In genomic region chr16:22055881-22056280, GRCh38 we compare ENCODE assay signal across 24 cellular contexts. TPM values are rescaled to one million over a fixed set of nuclear protein-coding genes. Genes with fewer than 3 reads are reported as not detected.
DNase-seq lines count a peak whose midpoint lies in the region; ATAC-seq, FAIRE-seq and TF ChIP-seq lines count a peak whose summit lies in the region.
"Had no signal": no experiment of that assay in that cellular context is flagged by ENCODE, and none has a peak within 500 bp of the region (broad histone marks: within the 10 kb centered on the region; RNA-seq: fewer than 3 reads in every experiment).

No MANE protein-coding gene starts in this region.

- H3K79me2 ChIP-seq in HepG2 (ENCODE audit: insufficient read depth, low read length): no peaks in the 10 kb centered on the region
- H3K79me2 ChIP-seq in K562 (ENCODE audit: control insufficient read depth, insufficient read depth, low read length): no peaks in the 10 kb centered on the region

- no peak overlapping the region for H3K9ac ChIP-seq in HepG2 (ENCODE audit: insufficient read depth, low read depth, low read length)
- H3K9ac ChIP-seq in K562 (ENCODE audit: insufficient read depth in 1 of 2, low read depth in 2 of 2, low read length in 2 of 2): no peak overlapping the region

- H3K9me3 ChIP-seq in HepG2 (ENCODE audit: low read length) (no peaks in the 10 kb centered on the region), right lobe of liver (no peaks in the 10 kb centered on the region), K562 (replicated peaks; ENCODE audit: control insufficient read depth, insufficient read depth, low read depth, low read length) (no peaks in the 10 kb centered on the region), iPS DF 6.9 (ENCODE audit: control insufficient read depth, insufficient read depth, low read length) (no peaks in the 10 kb centered on the region)
- H3K9me3 ChIP-seq: suprapubic skin had no signal

- H3K36me3 Mint-ChIP-seq in type B pancreatic cell (peaks cover 3% of the 10 kb centered on the region), immature natural killer cell (peaks cover 0 to 3% (median 0%) of the 10 kb centered on the region in 3 donors)

- no peak for TF ChIP-seq EP300 in HepG2 (IDR thresholded peaks at IDR 0.05; ENCODE audit: low read depth in 2 of 2, low read length in 2 of 2)
- no peak for TF ChIP-seq EP300 in HepG2 (CRISPR knock-in tag; IDR thresholded peaks at IDR 0.05; ENCODE audit: borderline replicate concordance)
- no peak for TF ChIP-seq EP300 in K562 (IDR thresholded peaks at IDR 0.05; ENCODE audit: low read length)

- H3K4me1 Mint-ChIP-seq in type B pancreatic cell (ENCODE audit: unreplicated experiment): no peaks in the 10 kb centered on the region
- H3K4me1 Mint-ChIP-seq in immature natural killer cell: peaks cover 16 to 34% of the 10 kb centered on the region in 2 donors
- H3K4me1 Mint-ChIP-seq: mesothelial cell of epicardium had no signal

- DNase-seq in HepG2 (ENCODE audit: low spot score): peak; percentile 13
- no peak for DNase-seq in right lobe of liver
- peak; percentile 32 to 47 (median 38) for DNase-seq in K562 (ENCODE audit: extremely low read depth in 1 of 4, low spot score in 3 of 4)
- DNase-seq in iPS DF 6.9 (ENCODE audit: low read depth, low spot score): peak; percentile 22
- no peak for DNase-seq in type B pancreatic cell (ENCODE audit: extremely low spot score, unreplicated experiment)
- DNase-seq in immature natural killer cell: no peak
- DNase-seq: activated CD4-positive, alpha-beta T cell treated with anti-CD3 and anti-CD28 coated beads for 48 hours; activated T-cell treated with anti-CD3 and anti-CD28 coated beads, Interleukin-2, amount 50 U/mL, for 48 hours; CD8-positive, alpha-beta memory T cell; central memory CD4-positive, alpha-beta T cell; effector memory CD8-positive, alpha-beta T cell; NCI-H1417 treated with DMSO at 0.1 percent for 48 hours; NCI-H345; nucleus accumbens; stimulated activated CD4-positive, alpha-beta T cell treated with anti-CD3 and anti-CD28 coated beads, Interleukin-2, amount 100 ng/mL, for 24 hours; T1000 had no signal

- TF ChIP-seq POLR2A in HepG2 (IDR thresholded peaks at IDR 0.05; ENCODE audit: insufficient read depth in 1 of 2, low read depth in 2 of 2, low read length in 2 of 2) (no peak), right lobe of liver (IDR thresholded peaks at IDR 0.05) (no peak), K562 (conservative IDR thresholded peaks at IDR 0.05) (no peak)

- H3K4me3 Mint-ChIP-seq in type B pancreatic cell: no peak overlapping the region
- no peak overlapping the region for H3K4me3 Mint-ChIP-seq in immature natural killer cell
- H3K4me3 Mint-ChIP-seq: CD8-positive, alpha-beta memory T cell; effector memory CD8-positive, alpha-beta T cell; mesothelial cell of epicardium had no signal

- H3K4me3 ChIP-seq in HepG2 (replicated peaks in 1 of 3; ENCODE audit: insufficient read depth in 1 of 3, low read depth in 2 of 3, low read length in 3 of 3) (no peak overlapping the region), right lobe of liver (no peak overlapping the region), K562 (no peak overlapping the region), iPS DF 6.9 (ENCODE audit: low read length) (no peak overlapping the region)
- H3K4me3 ChIP-seq: suprapubic skin had no signal

- BruUV-seq in HepG2 (replicated peaks; lab: Mats Ljungman, UMichigan): no TSS peak
- no TSS peak for BruUV-seq in K562 (replicated peaks; lab: Mats Ljungman, UMichigan)

- POLR2A ChIA-PET in HepG2 (lab: Yijun Ruan, JAX) (interaction anchor here (0.6 to 1.3 kb wide), 2 partner anchors 41 to 133 kb away, joined by 3 read pairs; no protein-coding TSS in a partner anchor), K562 (lab: Yijun Ruan, JAX) (interaction anchor here (0.6 to 1.0 kb wide), 3 partner anchors 10 to 42 kb away, joined by 3 to 4 read pairs (median 3); no protein-coding TSS in a partner anchor)

- H4K20me1 ChIP-seq in HepG2 (ENCODE audit: insufficient read depth, low read length): no peaks in the 10 kb centered on the region
- H4K20me1 ChIP-seq in K562 (replicated peaks; ENCODE audit: control insufficient read depth, insufficient read depth, low read length): no peaks in the 10 kb centered on the region

- no peaks in the 10 kb centered on the region for H3K9me1 ChIP-seq in K562 (ENCODE audit: control insufficient read depth, insufficient read depth, low read length)

- no peaks in the 10 kb centered on the region for H3K9me3 Mint-ChIP-seq in type B pancreatic cell
- no peaks in the 10 kb centered on the region for H3K9me3 Mint-ChIP-seq in immature natural killer cell
- H3K9me3 Mint-ChIP-seq: CD8-positive, alpha-beta memory T cell; effector memory CD8-positive, alpha-beta T cell had no signal

- intact Hi-C loops in HepG2 (cut with micrococcal nuclease; ENCODE audit: unreplicated experiment): no loop called here
- intact Hi-C loops in right lobe of liver (cut with DNase I): no loop called here
- intact Hi-C loops in K562 (cut with micrococcal nuclease): loop anchor here (2.0 kb wide), 1 partner anchor 21 kb away; no protein-coding TSS in a partner anchor

- WGBS in HepG2 (ENCODE audit: low lambda C conversion rate): 88% methylated on average over 5 of the region's 5 CpGs
- 85% methylated on average over 3 of the region's 5 CpGs for WGBS in right lobe of liver (ENCODE audit: insufficient coverage, low coverage, low lambda C conversion rate, missing lambda C conversion rate)
- whole genome bisulfite sequencing in K562 (ENCODE audit: insufficient coverage, low coverage, missing lambda C conversion rate): 41% methylated on average over 5 of the region's 5 CpGs
- no CpG with 5 or more reads among the region's 5 CpGs for WGBS in iPS DF 6.9 (ENCODE audit: insufficient coverage, insufficient read length)

- H3K27ac Mint-ChIP-seq in type B pancreatic cell (no peak overlapping the region), immature natural killer cell (peak overlapping the region in 1 of 6 donors; percentile 31)
- H3K27ac Mint-ChIP-seq: CD8-positive, alpha-beta memory T cell; mesothelial cell of epicardium had no signal

- H3K4me1 ChIP-seq in HepG2 (ENCODE audit: insufficient read depth, low read length) (no peaks in the 10 kb centered on the region), right lobe of liver (no peaks in the 10 kb centered on the region), K562 (replicated peaks in 1 of 2; ENCODE audit: control insufficient read depth in 2 of 2, insufficient read depth in 2 of 2, low read length in 2 of 2) (peaks cover 0 to 5% of the 10 kb centered on the region in 2 experiments; a peak in 3 of 5 replicates), iPS DF 6.9 (ENCODE audit: control insufficient read depth, insufficient read depth, low read length) (no peaks in the 10 kb centered on the region)
- H3K4me1 ChIP-seq: suprapubic skin had no signal

- TF ChIP-seq CTCF in HepG2 (CRISPR knock-in tag; IDR thresholded peaks at IDR 0.05) (peak; percentile 46), right lobe of liver (IDR thresholded peaks at IDR 0.05) (no peak), K562 (IDR thresholded peaks at IDR 0.05 in 2 of 3, conservative IDR thresholded peaks at IDR 0.05 in 1 of 3; ENCODE audit: insufficient read depth in 2 of 3, low read depth in 1 of 3, low read length in 3 of 3) (peak; percentile 48 to 54 (median 51)), type B pancreatic cell (conservative IDR thresholded peaks at IDR 0.05) (peak; percentile 51)

- H3K27me3 ChIP-seq in HepG2 (ENCODE audit: control insufficient read depth in 1 of 2, insufficient read depth in 2 of 2, low read length in 2 of 2) (no peaks in the 10 kb centered on the region), right lobe of liver (no peaks in the 10 kb centered on the region), K562 (ENCODE audit: control insufficient read depth in 2 of 2, insufficient read depth in 2 of 2, low read length in 2 of 2) (no peaks in the 10 kb centered on the region), iPS DF 6.9 (ENCODE audit: control insufficient read depth, insufficient read depth, low read length) (no peaks in the 10 kb centered on the region)
- H3K27me3 ChIP-seq: suprapubic skin had no signal

- FAIRE-seq in HepG2 (lab: Jason Lieb, UNC) (no peak), K562 (lab: Jason Lieb, UNC) (peak; percentile 6)

- no peak overlapping the region for H3K27ac ChIP-seq in HepG2 (ENCODE audit: extremely low read length, insufficient read depth, low read length)
- no peak overlapping the region for H3K27ac ChIP-seq in right lobe of liver
- no peak overlapping the region for H3K27ac ChIP-seq in K562 (ENCODE audit: extremely low read depth, low read depth, low read length)
- no peak overlapping the region for H3K27ac ChIP-seq in iPS DF 6.9 (ENCODE audit: low read length)
- H3K27ac ChIP-seq: suprapubic skin had no signal

- CTCF ChIA-PET in HepG2 (lab: Yijun Ruan, JAX; ENCODE audit: low intra/inter-chr PET ratio, low total read pairs): no interaction called here
- CTCF ChIA-PET in K562 (lab: Yijun Ruan, JAX; ENCODE audit: low intra/inter-chr PET ratio): no interaction called here

- no peak overlapping the region for H3K4me2 ChIP-seq in HepG2 (ENCODE audit: low read depth, low read length)
- H3K4me2 ChIP-seq in K562 (ENCODE audit: insufficient read depth, low read length): no peak overlapping the region

- H3K36me3 ChIP-seq in HepG2 (replicated peaks in 1 of 2; ENCODE audit: control insufficient read depth in 1 of 2, insufficient read depth in 2 of 2, low read length in 2 of 2) (peaks cover 0 to 3% of the 10 kb centered on the region in 2 experiments; a peak in 1 of 5 replicates), right lobe of liver (no peaks in the 10 kb centered on the region), K562 (ENCODE audit: control insufficient read depth, insufficient read depth, low read length) (no peaks in the 10 kb centered on the region; the same call in 2 of the 3 replicates), iPS DF 6.9 (ENCODE audit: control insufficient read depth, insufficient read depth, low read length) (no peaks in the 10 kb centered on the region)
- H3K36me3 ChIP-seq: suprapubic skin had no signal

- ATAC-seq in HepG2 (peak; percentile 85), right lobe of liver (no peak), K562 (peak; percentile 90), HG02973 (IDR thresholded peaks at IDR 0.05; ENCODE audit: unreplicated experiment) (no peak), HG02938 (IDR thresholded peaks at IDR 0.05; ENCODE audit: unreplicated experiment) (no peak)
- ATAC-seq: effector memory CD8-positive, alpha-beta T cell; sciatic nerve had no signal

- H2AFZ ChIP-seq in HepG2 (ENCODE audit: low read length): no peak overlapping the region
- H2AFZ ChIP-seq in K562 (ENCODE audit: low read depth, low read length): no peak overlapping the region

- H3K27me3 Mint-ChIP-seq in type B pancreatic cell (no peaks in the 10 kb centered on the region), immature natural killer cell (ENCODE audit: low read depth in 3 of 3) (no peaks in the 10 kb centered on the region)
- H3K27me3 Mint-ChIP-seq: CD8-positive, alpha-beta memory T cell; effector memory CD8-positive, alpha-beta T cell had no signal

- no peak for TF ChIP-seq RAD21 in HepG2 (CRISPR knock-in tag; IDR thresholded peaks at IDR 0.05)
- TF ChIP-seq RAD21 in K562 (CRISPR knock-in tag; conservative IDR thresholded peaks at IDR 0.05 in 1 of 2, IDR thresholded peaks at IDR 0.05 in 1 of 2): peak in 1 of 2 experiments; percentile 24; a peak in 1 of 4 replicates

- in situ Hi-C loops in HepG2 (cut with HindIII; ENCODE audit: extremely low pct_ligation_motif_present, low pct_unique_long_range_greater_than_20kb): no loop called here
- in situ Hi-C loops in K562 (cut with MboI): no loop called here

RNA-seq across cellular contexts. Expression of gene VWA3A, which starts 36.5 kb away (rescaled TPM):
- total RNA-seq in HepG2 (2016; rRNA removed; fragmentation: Illumina TruSeq; extraction: Trizol) (0.07 TPM in 1 of 2 replicates, not detected in the other), right lobe of liver (under 1 TPM in 1 of 6 experiments, not detected in 5; 0.15 TPM), K562 (2014; rRNA removed) (not detected in 2 replicates), K562 (2014; rRNA removed; fragmentation: Illumina TruSeq; extraction: Trizol) (not detected in 2 replicates), K562 (2015; rRNA removed; fragmentation: Illumina TruSeq; extraction: Trizol) (not detected in 2 replicates), K562 (2021) (not detected in 2 replicates), type B pancreatic cell (ENCODE audit: low replicate concordance) (0.55 and 4.7 TPM in 2 replicates)
- not detected in 2 replicates for total RNA-seq in HepG2 (2016; cell fraction: cytosol; rRNA removed; fragmentation: Illumina TruSeq; extraction: Trizol; ENCODE audit: low read depth)
- not detected in 2 replicates for total RNA-seq in HepG2 (2016; cell fraction: insoluble cytoplasmic fraction; rRNA removed; fragmentation: Illumina TruSeq; extraction: Trizol)
- total RNA-seq in HepG2 (2016; cell fraction: membrane; rRNA removed; fragmentation: Illumina TruSeq; extraction: Trizol): 0.21 TPM in 1 of 2 replicates, not detected in the other
- total RNA-seq in HepG2 (2016; cell fraction: nucleus; rRNA removed; fragmentation: Illumina TruSeq; extraction: Trizol): not detected in 2 replicates
- polyA plus RNA-seq in HepG2 (2011; rRNA removed) (0.03 and 0.10 TPM in 2 replicates), K562 (2011; rRNA removed) (not detected in 2 replicates), K562 (2014; fragmentation: Illumina TruSeq; extraction: Trizol) (not detected in 2 replicates), K562 (2014; fragmentation: Nextera tagmentation; extraction: Ambion mirVana) (not detected), K562 (2014; rRNA removed) (not detected in 2 replicates), immature natural killer cell (not detected)
- 0.04 TPM in 1 of 2 replicates, not detected in the other for polyA plus RNA-seq in HepG2 (2011; cell fraction: cytosol; rRNA removed)
- polyA plus RNA-seq in HepG2 (2011; cell fraction: nucleus; rRNA removed): 0.40 and 0.56 TPM in 2 replicates
- polyA plus RNA-seq in HepG2 (2012): 0.07 and 0.60 TPM in 2 replicates
- not detected in 2 replicates for polyA plus RNA-seq in HepG2 (2016; cell fraction: cytosol; fragmentation: Illumina TruSeq; extraction: Trizol; ENCODE audit: low read depth)
- polyA plus RNA-seq in HepG2 (2016; cell fraction: insoluble cytoplasmic fraction; fragmentation: Illumina TruSeq; extraction: Trizol; ENCODE audit: low read depth): not detected in 2 replicates
- not detected in 2 replicates for polyA plus RNA-seq in HepG2 (2016; cell fraction: membrane; fragmentation: Illumina TruSeq; extraction: Trizol; ENCODE audit: low read depth)
- polyA plus RNA-seq in HepG2 (2016; cell fraction: nucleus; fragmentation: Illumina TruSeq; extraction: Trizol; ENCODE audit: insufficient read depth, low read depth): not detected in 2 replicates
- not detected in 2 replicates for polyA minus RNA-seq in HepG2 (2011; rRNA and poly(A)+ RNA removed; ENCODE audit: low replicate concordance)
- polyA minus RNA-seq in HepG2 (2011; cell fraction: cytosol; rRNA and poly(A)+ RNA removed): not detected in 2 replicates
- polyA minus RNA-seq in HepG2 (2011; cell fraction: nucleus; rRNA and poly(A)+ RNA removed): 0.13 TPM in 1 of 2 replicates, not detected in the other
- not detected in 2 replicates for total RNA-seq in K562 (2011; cell fraction: chromatin; rRNA removed; ENCODE audit: low replicate concordance)
- not detected in 2 replicates for total RNA-seq in K562 (2011; cell fraction: nucleolus; rRNA removed)
- total RNA-seq in K562 (2011; cell fraction: nucleoplasm; rRNA removed): not detected in 2 replicates
- polyA plus RNA-seq in K562 (2011; cell fraction: cytosol; rRNA removed): 0.01 TPM in 1 of 2 replicates, not detected in the other
- 0.26 TPM in 1 of 2 replicates, not detected in the other for polyA plus RNA-seq in K562 (2011; cell fraction: nucleus; rRNA removed)
- 0.03 TPM in 1 of 2 replicates, not detected in the other for polyA plus RNA-seq in K562 (2012)
- polyA minus RNA-seq in K562 (2011; rRNA and poly(A)+ RNA removed): not detected in 2 replicates
- polyA minus RNA-seq in K562 (2011; cell fraction: cytosol; rRNA and poly(A)+ RNA removed): not detected in 2 replicates
- polyA minus RNA-seq in K562 (2011; cell fraction: nucleus; rRNA and poly(A)+ RNA removed): not detected in 2 replicates
- total RNA-seq: Daoy, LHCN-M2 had no signal
- polyA plus RNA-seq: AG04450; CD8-positive, alpha-beta memory T cell had no signal

RNA-seq across cellular contexts. Expression of gene MOSMO, which starts 48.0 kb away (rescaled TPM):
- total RNA-seq in HepG2 (2016; rRNA removed; fragmentation: Illumina TruSeq; extraction: Trizol): 19.1 and 26.7 TPM in 2 replicates
- total RNA-seq in HepG2 (2016; cell fraction: cytosol; rRNA removed; fragmentation: Illumina TruSeq; extraction: Trizol; ENCODE audit: low read depth): 34.5 and 48.8 TPM in 2 replicates
- total RNA-seq in HepG2 (2016; cell fraction: insoluble cytoplasmic fraction; rRNA removed; fragmentation: Illumina TruSeq; extraction: Trizol): 16.9 and 27.7 TPM in 2 replicates
- 47.0 and 53.1 TPM in 2 replicates for total RNA-seq in HepG2 (2016; cell fraction: membrane; rRNA removed; fragmentation: Illumina TruSeq; extraction: Trizol)
- total RNA-seq in HepG2 (2016; cell fraction: nucleus; rRNA removed; fragmentation: Illumina TruSeq; extraction: Trizol): 39.8 and 41.4 TPM in 2 replicates
- 29.2 and 32.6 TPM in 2 replicates for polyA plus RNA-seq in HepG2 (2011; rRNA removed)
- polyA plus RNA-seq in HepG2 (2011; cell fraction: cytosol; rRNA removed): 15.1 and 17.4 TPM in 2 replicates
- polyA plus RNA-seq in HepG2 (2011; cell fraction: nucleus; rRNA removed): 31.8 and 32.6 TPM in 2 replicates
- 24.9 and 29.4 TPM in 2 replicates for polyA plus RNA-seq in HepG2 (2012)
- 63.6 and 64.2 TPM in 2 replicates for polyA plus RNA-seq in HepG2 (2016; cell fraction: cytosol; fragmentation: Illumina TruSeq; extraction: Trizol; ENCODE audit: low read depth)
- 17.4 and 20.9 TPM in 2 replicates for polyA plus RNA-seq in HepG2 (2016; cell fraction: insoluble cytoplasmic fraction; fragmentation: Illumina TruSeq; extraction: Trizol; ENCODE audit: low read depth)
- polyA plus RNA-seq in HepG2 (2016; cell fraction: membrane; fragmentation: Illumina TruSeq; extraction: Trizol; ENCODE audit: low read depth): 55.0 and 58.1 TPM in 2 replicates
- polyA plus RNA-seq in HepG2 (2016; cell fraction: nucleus; fragmentation: Illumina TruSeq; extraction: Trizol; ENCODE audit: insufficient read depth, low read depth): 50.7 and 52.4 TPM in 2 replicates
- polyA minus RNA-seq in HepG2 (2011; rRNA and poly(A)+ RNA removed; ENCODE audit: low replicate concordance): 13.8 and 35.0 TPM in 2 replicates
- polyA minus RNA-seq in HepG2 (2011; cell fraction: cytosol; rRNA and poly(A)+ RNA removed): 11.3 and 13.2 TPM in 2 replicates
- polyA minus RNA-seq in HepG2 (2011; cell fraction: nucleus; rRNA and poly(A)+ RNA removed): 49.3 and 57.4 TPM in 2 replicates
- 10 to 100 TPM in 2 of 6 experiments, 1 to 10 TPM in 4; 6.7 to 13.4 (median 7.5) TPM for total RNA-seq in right lobe of liver
- 7.5 and 17.7 TPM in 2 replicates for total RNA-seq in K562 (2011; cell fraction: chromatin; rRNA removed; ENCODE audit: low replicate concordance)
- total RNA-seq in K562 (2011; cell fraction: nucleolus; rRNA removed): 4.7 and 5.3 TPM in 2 replicates
- total RNA-seq in K562 (2011; cell fraction: nucleoplasm; rRNA removed): 11.8 and 17.6 TPM in 2 replicates
- total RNA-seq in K562 (2014; rRNA removed): 3.7 and 6.3 TPM in 2 replicates
- 7.7 and 9.0 TPM in 2 replicates for total RNA-seq in K562 (2014; rRNA removed; fragmentation: Illumina TruSeq; extraction: Trizol)
- 9.0 and 10.4 TPM in 2 replicates for total RNA-seq in K562 (2015; rRNA removed; fragmentation: Illumina TruSeq; extraction: Trizol)
- total RNA-seq in K562 (2021): 5.4 and 7.6 TPM in 2 replicates
- polyA plus RNA-seq in K562 (2011; rRNA removed): 11.3 and 13.3 TPM in 2 replicates
- polyA plus RNA-seq in K562 (2011; cell fraction: cytosol; rRNA removed): 5.2 and 7.1 TPM in 2 replicates
- polyA plus RNA-seq in K562 (2011; cell fraction: nucleus; rRNA removed): 14.5 and 17.2 TPM in 2 replicates
- polyA plus RNA-seq in K562 (2012): 7.7 and 9.9 TPM in 2 replicates
- polyA plus RNA-seq in K562 (2014; fragmentation: Illumina TruSeq; extraction: Trizol): 9.1 and 9.3 TPM in 2 replicates
- 1 to 10 TPM; 1.9 to 2.0 TPM for polyA plus RNA-seq in K562 (2014; fragmentation: Nextera tagmentation; extraction: Ambion mirVana)
- 7.1 and 9.9 TPM in 2 replicates for polyA plus RNA-seq in K562 (2014; rRNA removed)
- polyA minus RNA-seq in K562 (2011; rRNA and poly(A)+ RNA removed): 5.8 and 7.7 TPM in 2 replicates
- polyA minus RNA-seq in K562 (2011; cell fraction: cytosol; rRNA and poly(A)+ RNA removed): 2.8 and 3.3 TPM in 2 replicates
- polyA minus RNA-seq in K562 (2011; cell fraction: nucleus; rRNA and poly(A)+ RNA removed): 7.3 and 9.2 TPM in 2 replicates
- total RNA-seq in type B pancreatic cell (ENCODE audit: low replicate concordance): 12.2 and 13.5 TPM in 2 replicates
- 1 to 10 TPM; 1.7 to 3.7 (median 3.2) TPM for polyA plus RNA-seq in immature natural killer cell

RNA-seq across cellular contexts. Expression of gene PDZD9, which starts 55.0 kb away (rescaled TPM):
- total RNA-seq in HepG2 (2016; rRNA removed; fragmentation: Illumina TruSeq; extraction: Trizol) (not detected in 2 replicates), right lobe of liver (not detected), K562 (2014; rRNA removed) (not detected in 2 replicates), K562 (2014; rRNA removed; fragmentation: Illumina TruSeq; extraction: Trizol) (not detected in 2 replicates), K562 (2015; rRNA removed; fragmentation: Illumina TruSeq; extraction: Trizol) (not detected in 2 replicates), K562 (2021) (not detected in 2 replicates), type B pancreatic cell (ENCODE audit: low replicate concordance) (not detected in 2 replicates)
- not detected in 2 replicates for total RNA-seq in HepG2 (2016; cell fraction: cytosol; rRNA removed; fragmentation: Illumina TruSeq; extraction: Trizol; ENCODE audit: low read depth)
- total RNA-seq in HepG2 (2016; cell fraction: insoluble cytoplasmic fraction; rRNA removed; fragmentation: Illumina TruSeq; extraction: Trizol): not detected in 2 replicates
- total RNA-seq in HepG2 (2016; cell fraction: membrane; rRNA removed; fragmentation: Illumina TruSeq; extraction: Trizol): not detected in 2 replicates
- total RNA-seq in HepG2 (2016; cell fraction: nucleus; rRNA removed; fragmentation: Illumina TruSeq; extraction: Trizol): not detected in 2 replicates
- polyA plus RNA-seq in HepG2 (2011; rRNA removed) (not detected in 2 replicates), K562 (2011; rRNA removed) (not detected in 2 replicates), K562 (2014; fragmentation: Illumina TruSeq; extraction: Trizol) (not detected in 2 replicates), K562 (2014; fragmentation: Nextera tagmentation; extraction: Ambion mirVana) (under 1 TPM; 0.06 to 0.08 TPM), K562 (2014; rRNA removed) (not detected in 2 replicates), immature natural killer cell (not detected)
- polyA plus RNA-seq in HepG2 (2011; cell fraction: cytosol; rRNA removed): not detected in 2 replicates
- not detected in 2 replicates for polyA plus RNA-seq in HepG2 (2011; cell fraction: nucleus; rRNA removed)
- polyA plus RNA-seq in HepG2 (2012): 0.25 TPM in 1 of 2 replicates, not detected in the other
- not detected in 2 replicates for polyA plus RNA-seq in HepG2 (2016; cell fraction: cytosol; fragmentation: Illumina TruSeq; extraction: Trizol; ENCODE audit: low read depth)
- not detected in 2 replicates for polyA plus RNA-seq in HepG2 (2016; cell fraction: insoluble cytoplasmic fraction; fragmentation: Illumina TruSeq; extraction: Trizol; ENCODE audit: low read depth)
- not detected in 2 replicates for polyA plus RNA-seq in HepG2 (2016; cell fraction: membrane; fragmentation: Illumina TruSeq; extraction: Trizol; ENCODE audit: low read depth)
- polyA plus RNA-seq in HepG2 (2016; cell fraction: nucleus; fragmentation: Illumina TruSeq; extraction: Trizol; ENCODE audit: insufficient read depth, low read depth): not detected in 2 replicates
- polyA minus RNA-seq in HepG2 (2011; rRNA and poly(A)+ RNA removed; ENCODE audit: low replicate concordance): not detected in 2 replicates
- not detected in 2 replicates for polyA minus RNA-seq in HepG2 (2011; cell fraction: cytosol; rRNA and poly(A)+ RNA removed)
- polyA minus RNA-seq in HepG2 (2011; cell fraction: nucleus; rRNA and poly(A)+ RNA removed): not detected in 2 replicates
- total RNA-seq in K562 (2011; cell fraction: chromatin; rRNA removed; ENCODE audit: low replicate concordance): not detected in 2 replicates
- not detected in 2 replicates for total RNA-seq in K562 (2011; cell fraction: nucleolus; rRNA removed)
- total RNA-seq in K562 (2011; cell fraction: nucleoplasm; rRNA removed): not detected in 2 replicates
- polyA plus RNA-seq in K562 (2011; cell fraction: cytosol; rRNA removed): not detected in 2 replicates
- not detected in 2 replicates for polyA plus RNA-seq in K562 (2011; cell fraction: nucleus; rRNA removed)
- polyA plus RNA-seq in K562 (2012): 0.14 and 0.15 TPM in 2 replicates
- not detected in 2 replicates for polyA minus RNA-seq in K562 (2011; rRNA and poly(A)+ RNA removed)
- not detected in 2 replicates for polyA minus RNA-seq in K562 (2011; cell fraction: cytosol; rRNA and poly(A)+ RNA removed)
- polyA minus RNA-seq in K562 (2011; cell fraction: nucleus; rRNA and poly(A)+ RNA removed): not detected in 2 replicates
- total RNA-seq: CD8-positive, alpha-beta memory T cell; Daoy; LHCN-M2; mesothelial cell of epicardium; sciatic nerve; suprapubic skin had no signal
- polyA plus RNA-seq: AG04450; CD8-positive, alpha-beta memory T cell had no signal

Comparison
In these comparisons a context has a peak if more than half of its experiments do, and no peak if none do; other contexts are left out.
1. ATAC-seq: peak in HepG2 (single experiment) and K562 (single experiment); none in right lobe of liver (0 of 4), HG02973 (single experiment) and HG02938 (single experiment).
2. DNase-seq: peak in HepG2 (single experiment), K562 (4 of 4) and iPS DF 6.9 (single experiment); none in right lobe of liver (0 of 3), type B pancreatic cell (single experiment) and immature natural killer cell (0 of 3).
3. CTCF ChIP-seq: peak in HepG2 (single experiment), K562 (3 of 3) and type B pancreatic cell (single experiment); none in right lobe of liver (0 of 4).
4. Of the 241 proteins assayed by ChIP-seq in both HepG2 and K562: peak only in HepG2: RBM22; only in K562: SMC3; in both: CTCF; in neither: 237; mixed calls (peak in some experiments, not most) for 1.